Comparison of ENCODE assay signal across 19 cellular contexts in genomic region chr5:147373328-147373727, GRCh38.
DNase-seq lines count a peak whose midpoint lies in the region; ATAC-seq and TF ChIP-seq lines count a peak whose summit lies in the region.
"Had no signal": no experiment of that assay in that cellular context is flagged by ENCODE, and none has a peak within 500 bp of the region (broad histone marks: within the 10 kb centered on the region; RNA-seq: fewer than 3 reads in every experiment).

No MANE protein-coding gene starts in this region.

- H3K4me3 ChIP-seq in mesendoderm (ENCODE audit: low read length): no peak overlapping the region
- H3K4me3 ChIP-seq: HAP-1 had no signal

- H3K36me3 Mint-ChIP-seq in natural killer cell: no peaks in the 10 kb centered on the region
- H3K36me3 Mint-ChIP-seq in activated naive CD4-positive, alpha-beta T cell treated with anti-CD3 and anti-CD28 coated beads for 36 hours (ENCODE audit: low read depth): no peaks in the 10 kb centered on the region
- H3K36me3 Mint-ChIP-seq: CD4-positive, alpha-beta memory T cell had no signal

- H4K5ac ChIP-seq in mesendoderm (ENCODE audit: low read length): no peak overlapping the region

- peaks cover 2% of the 10 kb centered on the region in 2 donors for H3K9me3 Mint-ChIP-seq in natural killer cell
- H3K9me3 Mint-ChIP-seq in activated naive CD4-positive, alpha-beta T cell treated with anti-CD3 and anti-CD28 coated beads for 36 hours: no peaks in the 10 kb centered on the region
- H3K9me3 Mint-ChIP-seq: HFFc6 had no signal

- no peak overlapping the region for H3K4ac ChIP-seq in mesendoderm (ENCODE audit: low read depth, low read length)

- H3K79me2 ChIP-seq in mesendoderm (ENCODE audit: control insufficient read depth, insufficient read depth, low read length): no peaks in the 10 kb centered on the region

- H2BK120ac ChIP-seq in mesendoderm (ENCODE audit: low read depth, low read length): no peak overlapping the region

- peaks cover 0 to 18% of the 10 kb centered on the region in 2 donors for H3K27me3 Mint-ChIP-seq in natural killer cell (ENCODE audit: low read depth in 2 of 2)
- H3K27me3 Mint-ChIP-seq in activated naive CD4-positive, alpha-beta T cell treated with anti-CD3 and anti-CD28 coated beads for 36 hours (ENCODE audit: low read depth): peaks cover 4% of the 10 kb centered on the region
- H3K27me3 Mint-ChIP-seq: B cell had no signal

- H3K18ac ChIP-seq in mesendoderm (ENCODE audit: low read length): no peak overlapping the region

- WGBS in mesendoderm (ENCODE audit: extremely low coverage, insufficient coverage, low lambda C conversion rate): no CpG with 5 or more reads among the region's 3 CpGs

- intact Hi-C loops in natural killer cell (cut with micrococcal nuclease): no loop called here
- intact Hi-C loops in activated naive CD4-positive, alpha-beta T cell treated with anti-CD3 and anti-CD28 coated beads for 36 hours (cut with micrococcal nuclease): no loop called here

- H3K27ac Mint-ChIP-seq in natural killer cell: no peak overlapping the region
- H3K27ac Mint-ChIP-seq in activated naive CD4-positive, alpha-beta T cell treated with anti-CD3 and anti-CD28 coated beads for 36 hours: no peak overlapping the region
- H3K27ac Mint-ChIP-seq: B cell; CD4-positive, alpha-beta memory T cell; HFFc6 had no signal

- no peak overlapping the region for H3K56ac ChIP-seq in mesendoderm (ENCODE audit: low read length)

- no peak overlapping the region for H4K8ac ChIP-seq in mesendoderm (ENCODE audit: low read depth, low read length)

- CTCF ChIA-PET in activated naive CD4-positive, alpha-beta T cell treated with anti-CD3 and anti-CD28 coated beads for 36 hours (lab: Charles Lee): no interaction called here

- H3K79me1 ChIP-seq in mesendoderm (ENCODE audit: low read length): no peaks in the 10 kb centered on the region

- H3K23ac ChIP-seq in mesendoderm (ENCODE audit: low read length): no peak overlapping the region

- no peak overlapping the region for H3K27ac ChIP-seq in mesendoderm (ENCODE audit: low read depth, low read length)
- H3K27ac ChIP-seq: 22Rv1 had no signal

- H3K4me2 ChIP-seq in mesendoderm (ENCODE audit: low read length): no peak overlapping the region

- no peaks in the 10 kb centered on the region for H3K36me3 ChIP-seq in mesendoderm (ENCODE audit: control insufficient read depth, insufficient read depth, low read length)
- H3K36me3 ChIP-seq: HAP-1 had no signal

- H2BK15ac ChIP-seq in mesendoderm (replicated peaks; ENCODE audit: low read depth): no peak overlapping the region

- peak overlapping the region; percentile 20 for H2BK5ac ChIP-seq in mesendoderm (ENCODE audit: low read length)

- H3K27me3 ChIP-seq in mesendoderm (ENCODE audit: insufficient read depth, low read length, poor library complexity): no peaks in the 10 kb centered on the region

- no peak overlapping the region for H3K9ac ChIP-seq in mesendoderm (ENCODE audit: low read length)

- ATAC-seq in GM19351 (IDR thresholded peaks at IDR 0.05; ENCODE audit: unreplicated experiment) (peak; percentile 63), natural killer cell (no peak)

- DNase-seq in NOMO-1 treated with DMSO at 0.1 percent for 48 hours (lab: John Stamatoyannopoulos, UW; ENCODE audit: unreplicated experiment): peak; percentile 27
- no peak for DNase-seq in NOMO-1 treated with dmso at 0.1 percent for 144 hours (lab: John Stamatoyannopoulos, UW; ENCODE audit: unreplicated experiment)
- DNase-seq in mesendoderm: no peak
- DNase-seq in HuH-7 (ENCODE audit: low spot score): no peak
- DNase-seq in natural killer cell: no peak
- DNase-seq in activated naive CD4-positive, alpha-beta T cell treated with anti-CD3 and anti-CD28 coated beads for 36 hours: no peak
- DNase-seq: C1 segment of cervical spinal cord; Calu3; CD4-positive, alpha-beta memory T cell; COR-L47; DMS53; DMS79 treated with DMSO at 0.1 percent for 48 hours; GF-D8; GOT3; HFFc6 had no signal

- H2AK5ac ChIP-seq in mesendoderm (ENCODE audit: low read length): no peak overlapping the region

- H3K4me1 ChIP-seq in mesendoderm (ENCODE audit: control insufficient read depth, low read depth, low read length): peaks cover 2% of the 10 kb centered on the region
- H3K4me1 ChIP-seq: HAP-1 had no signal

- H3K4me1 Mint-ChIP-seq in natural killer cell: no peaks in the 10 kb centered on the region
- H3K4me1 Mint-ChIP-seq in activated naive CD4-positive, alpha-beta T cell treated with anti-CD3 and anti-CD28 coated beads for 36 hours (ENCODE audit: low read depth): no peaks in the 10 kb centered on the region
- H3K4me1 Mint-ChIP-seq: B cell; CD4-positive, alpha-beta memory T cell had no signal

- TF ChIP-seq CTCF in natural killer cell (IDR thresholded peaks at IDR 0.05): no peak

- no peak overlapping the region for H3K4me3 Mint-ChIP-seq in natural killer cell
- H3K4me3 Mint-ChIP-seq in activated naive CD4-positive, alpha-beta T cell treated with anti-CD3 and anti-CD28 coated beads for 36 hours: no peak overlapping the region
- H3K4me3 Mint-ChIP-seq: B cell; CD4-positive, alpha-beta memory T cell; HFFc6 had no signal
